In the genomic region with DNA sequence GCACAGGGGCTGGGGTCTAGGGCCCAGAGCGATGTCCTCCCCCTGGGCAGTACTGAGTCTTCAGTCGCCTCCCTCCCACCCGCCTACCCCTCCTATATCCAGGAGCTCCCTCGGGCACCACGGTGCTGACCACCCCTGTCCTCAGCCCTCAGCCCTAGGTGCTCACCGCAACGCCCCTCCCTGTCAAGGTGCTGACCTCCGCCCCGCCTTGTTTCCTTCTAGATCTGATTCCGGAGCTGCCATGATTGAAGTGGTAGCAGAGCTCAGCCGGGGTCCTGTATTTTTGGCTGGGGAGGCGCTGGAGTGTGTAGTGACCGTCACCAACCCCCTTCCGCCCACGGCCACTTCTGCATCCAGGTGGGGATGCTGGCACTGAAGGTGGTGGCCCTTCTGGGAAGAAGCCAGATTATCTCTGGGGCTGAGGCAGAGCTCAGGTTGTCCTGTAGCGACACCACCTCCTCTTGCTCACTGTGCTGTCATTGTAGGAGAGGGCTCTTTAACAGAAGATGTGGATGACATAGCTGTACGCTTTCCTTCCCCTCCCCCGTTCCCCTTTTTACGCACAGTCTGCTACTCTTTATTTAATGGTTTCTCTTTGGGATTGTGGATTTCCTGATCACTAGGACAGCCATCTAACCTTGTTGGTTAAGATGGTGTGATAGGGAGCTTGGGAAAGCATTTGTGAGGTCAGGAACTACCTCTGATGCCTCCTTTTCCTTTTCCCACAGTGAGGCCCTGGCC, we compare ENCODE assay signal across 1 cellular context.
TF ChIP-seq lines count a peak whose summit lies in the region.

No MANE protein-coding gene starts in this region.

TF ChIP-seq in IMR-90, 13 proteins besides CTCF, POLR2A, EP300 and RAD21:
- TF ChIP-seq CEBPB (IDR thresholded peaks at IDR 0.05; ENCODE audit: low read depth, low read length), result no peak
- TF ChIP-seq MAZ (IDR thresholded peaks at IDR 0.05; ENCODE audit: borderline replicate concordance, low read depth, low read length), result no peak
- no peak for TF ChIP-seq FOS (IDR thresholded peaks at IDR 0.05; ENCODE audit: low read depth, low read length)
- no peak for TF ChIP-seq RFX5 (IDR thresholded peaks at IDR 0.05; ENCODE audit: low read depth, low read length)
- TF ChIP-seq, protein P1, sequence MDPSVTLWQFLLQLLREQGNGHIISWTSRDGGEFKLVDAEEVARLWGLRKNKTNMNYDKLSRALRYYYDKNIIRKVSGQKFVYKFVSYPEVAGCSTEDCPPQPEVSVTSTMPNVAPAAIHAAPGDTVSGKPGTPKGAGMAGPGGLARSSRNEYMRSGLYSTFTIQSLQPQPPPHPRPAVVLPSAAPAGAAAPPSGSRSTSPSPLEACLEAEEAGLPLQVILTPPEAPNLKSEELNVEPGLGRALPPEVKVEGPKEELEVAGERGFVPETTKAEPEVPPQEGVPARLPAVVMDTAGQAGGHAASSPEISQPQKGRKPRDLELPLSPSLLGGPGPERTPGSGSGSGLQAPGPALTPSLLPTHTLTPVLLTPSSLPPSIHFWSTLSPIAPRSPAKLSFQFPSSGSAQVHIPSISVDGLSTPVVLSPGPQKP (IDR thresholded peaks at IDR 0.05; ENCODE audit: borderline replicate concordance, low read depth, low read length), result no peak
- TF ChIP-seq SMC3 (IDR thresholded peaks at IDR 0.05; ENCODE audit: low read depth, low read length), result no peak
